In the genomic region with DNA sequence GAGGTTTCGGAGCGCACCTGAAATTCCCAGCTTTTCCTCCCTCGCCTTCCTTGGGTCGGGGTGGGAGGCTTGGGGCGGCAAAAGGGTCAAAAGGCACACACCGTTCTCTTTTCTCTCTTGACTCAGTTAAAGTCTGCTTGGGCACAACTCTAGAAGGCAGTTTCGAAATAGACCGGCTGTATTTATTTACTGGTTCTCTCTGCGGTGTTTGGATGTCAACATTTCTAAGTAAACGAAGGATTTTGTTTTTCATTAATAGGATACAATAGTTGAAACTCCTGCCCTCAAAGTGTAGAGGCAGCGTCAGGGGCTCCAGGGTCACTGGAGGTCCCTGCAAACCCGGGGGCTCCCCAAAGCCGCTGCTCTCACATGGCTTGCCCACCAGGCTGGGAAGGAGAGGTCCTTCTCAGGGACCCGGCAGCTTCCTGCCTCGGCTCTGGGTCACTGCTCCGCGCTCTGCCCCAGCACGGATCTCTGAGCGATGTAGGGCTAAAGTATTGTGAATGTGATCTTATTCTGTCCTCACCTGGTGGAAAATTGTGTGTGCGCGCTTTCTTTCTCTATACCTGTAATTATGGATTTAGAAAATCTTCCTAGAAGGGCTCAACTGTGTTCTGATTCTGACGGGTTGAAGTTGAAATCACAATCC, we compare ENCODE assay signal across 8 cellular contexts. TPM values are rescaled to one million over a fixed set of nuclear protein-coding genes. Genes with fewer than 3 reads are reported as not detected.
A peak's percentile ranks its signal among the peaks of the same experiment; 100 is the strongest.
DNase-seq lines count a peak whose midpoint lies in the region; ATAC-seq and TF ChIP-seq lines count a peak whose summit lies in the region.

No MANE protein-coding gene starts in this region.

- no peak overlapping the region for H3K27ac Mint-ChIP-seq in CD14-positive monocyte
- H3K27ac Mint-ChIP-seq in nephron: peak overlapping the region; percentile 3 to 36 (median 33)

- no peaks in the 10 kb centered on the region for H3K4me1 ChIP-seq in ectodermal cell (ENCODE audit: control insufficient read depth, insufficient read depth, low read length)

- no peak overlapping the region for H3K27ac ChIP-seq in ectodermal cell (ENCODE audit: insufficient read depth, low read depth, low read length, poor library complexity, severe bottlenecking)

- H3K9me3 Mint-ChIP-seq in CD14-positive monocyte: peaks cover 0 to 6% (median 0%) of the 10 kb centered on the region in 7 donors
- H3K9me3 Mint-ChIP-seq in nephron: no peaks in the 10 kb centered on the region

- H3K27me3 Mint-ChIP-seq in CD14-positive monocyte (ENCODE audit: low read depth in 3 of 3) (peaks cover 34 to 42% (median 39%) of the 10 kb centered on the region in 3 donors), nephron (ENCODE audit: low read depth) (peaks cover 7% of the 10 kb centered on the region)

- H3K4me3 ChIP-seq in ectodermal cell (ENCODE audit: insufficient read depth, low read depth, low read length): peak overlapping the region; percentile 81

- H3K27me3 ChIP-seq in ectodermal cell (ENCODE audit: control insufficient read depth, insufficient read depth, low read length, poor library complexity, severe bottlenecking): peaks cover 10% of the 10 kb centered on the region

- H3K4me3 Mint-ChIP-seq in CD14-positive monocyte (peak overlapping the region; percentile 27 to 79), nephron (peak overlapping the region; percentile 88 to 97 (median 91))

- 11 to 12% methylated on average over 21 to 22 of the region's 22 CpGs for WGBS in ectodermal cell, 2 experiments

- H3K4me1 Mint-ChIP-seq in CD14-positive monocyte: peaks cover 11% of the 10 kb centered on the region
- H3K4me1 Mint-ChIP-seq in nephron: peaks cover 28% of the 10 kb centered on the region

- DNase-seq in CD14-positive monocyte (ENCODE audit: low spot score) (no peak), NCI-H748 (lab: John Stamatoyannopoulos, UW; ENCODE audit: unreplicated experiment) (peak; percentile 5), OCI-M2 (lab: John Stamatoyannopoulos, UW; ENCODE audit: unreplicated experiment) (no peak), GM10266 (ENCODE audit: extremely low spot score) (no peak)

- H3K36me3 ChIP-seq in ectodermal cell (ENCODE audit: control insufficient read depth, insufficient read depth, low read length): no peaks in the 10 kb centered on the region

- intact Hi-C loops in CD14-positive monocyte (cut with micrococcal nuclease): no loop called here

- H3K36me3 Mint-ChIP-seq in CD14-positive monocyte (no peaks in the 10 kb centered on the region), nephron (ENCODE audit: low read depth) (no peaks in the 10 kb centered on the region)

- no peak for ATAC-seq in GM18502 (IDR thresholded peaks at IDR 0.05; ENCODE audit: poor library complexity, unreplicated experiment)
- ATAC-seq in HG03139 (IDR thresholded peaks at IDR 0.05; ENCODE audit: unreplicated experiment): no peak

- no peaks in the 10 kb centered on the region for H3K9me3 ChIP-seq in ectodermal cell (ENCODE audit: control insufficient read depth, low read length)

- TF ChIP-seq CTCF in CD14-positive monocyte (IDR thresholded peaks at IDR 0.05): no peak
- TF ChIP-seq CTCF in nephron (IDR thresholded peaks at IDR 0.05; ENCODE audit: unreplicated experiment in 3 of 3): no peak
- no peak for TF ChIP-seq CTCF in GM10266 (IDR thresholded peaks at IDR 0.05; ENCODE audit: control insufficient read depth, insufficient read depth, low read depth, missing control alignments)

RNA-seq across cellular contexts. Expression of a gene that starts 1.0 kb away (rescaled TPM):
- polyA plus RNA-seq in CD14-positive monocyte: under 1 TPM; 0.11 TPM
- 43.1 TPM for polyA plus RNA-seq in ectodermal cell (2013, experiment 1 of 4)
- polyA plus RNA-seq in ectodermal cell (2013, experiment 2 of 4): 40.1 TPM
- 42.0 TPM for polyA plus RNA-seq in ectodermal cell (2013, experiment 3 of 4)
- 40.8 TPM for polyA plus RNA-seq in ectodermal cell (2013, experiment 4 of 4)

RNA-seq across cellular contexts. Expression of a gene that starts 39.8 kb away (rescaled TPM):
- under 1 TPM in 1 of 2 donors, not detected in 1; 0.58 TPM for polyA plus RNA-seq in CD14-positive monocyte
- 1.0 TPM for polyA plus RNA-seq in ectodermal cell (2013, experiment 1 of 4)
- 0.78 TPM for polyA plus RNA-seq in ectodermal cell (2013, experiment 2 of 4)
- 0.64 TPM for polyA plus RNA-seq in ectodermal cell (2013, experiment 3 of 4)
- polyA plus RNA-seq in ectodermal cell (2013, experiment 4 of 4): 1.0 TPM

RNA-seq across cellular contexts. Expression of a gene that starts 57.2 kb away (rescaled TPM):
- polyA plus RNA-seq in CD14-positive monocyte: not detected
- polyA plus RNA-seq in ectodermal cell (2013, experiment 1 of 4): 43.9 TPM
- polyA plus RNA-seq in ectodermal cell (2013, experiment 2 of 4): 41.2 TPM
- polyA plus RNA-seq in ectodermal cell (2013, experiment 3 of 4): 28.8 TPM
- 36.8 TPM for polyA plus RNA-seq in ectodermal cell (2013, experiment 4 of 4)

Comparison
In these comparisons a context has a peak if more than half of its experiments do, and no peak if none do; other contexts are left out.
1. H3K27ac Mint-ChIP-seq: peak in nephron (3 of 3); none in CD14-positive monocyte (0 of 7).